In the genomic region with DNA sequence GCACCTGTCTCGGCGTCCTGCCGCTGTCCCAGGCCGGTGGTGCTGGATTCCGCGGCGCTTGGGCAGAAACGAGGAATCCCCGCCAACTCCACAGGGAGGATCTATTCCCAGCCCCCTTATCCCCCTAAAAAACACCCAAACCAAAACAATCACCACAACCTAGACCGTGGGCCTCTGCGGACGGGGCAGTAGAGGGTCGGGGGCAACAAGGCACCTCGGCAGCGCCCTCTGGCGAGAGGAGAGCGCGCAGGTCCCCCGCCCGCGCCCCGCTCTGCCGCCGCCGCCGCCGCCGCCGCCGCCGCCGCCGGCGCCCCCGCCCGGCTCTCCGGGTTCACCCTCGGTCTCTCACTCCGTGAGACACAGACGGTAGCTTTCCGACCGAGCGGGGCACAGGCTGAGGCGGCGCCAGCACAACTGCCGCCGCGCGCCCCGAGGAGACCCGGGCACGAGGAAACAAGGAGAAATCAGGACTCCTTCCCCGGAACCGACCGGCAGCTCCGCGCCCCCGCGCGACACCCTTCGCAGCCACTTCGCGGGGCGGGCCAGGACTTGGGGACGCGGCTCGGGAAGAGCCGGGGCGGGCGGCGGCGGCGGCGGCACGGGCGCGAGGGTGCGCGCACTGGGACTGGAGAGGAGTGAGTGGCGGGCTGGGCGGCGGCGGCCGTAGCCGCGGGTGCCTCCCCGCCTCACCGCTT, we compare ENCODE assay signal across 1 cellular context.
TF ChIP-seq lines count a peak whose summit lies in the region.

Gene SLC35F1 (plus strand): TSS at position 360 of the 695 bp plus-strand sequence.

TF ChIP-seq in HepG2, 621 proteins besides CTCF, POLR2A, EP300 and RAD21 (continued from another document and continues in another):
- TF ChIP-seq, protein P1, sequence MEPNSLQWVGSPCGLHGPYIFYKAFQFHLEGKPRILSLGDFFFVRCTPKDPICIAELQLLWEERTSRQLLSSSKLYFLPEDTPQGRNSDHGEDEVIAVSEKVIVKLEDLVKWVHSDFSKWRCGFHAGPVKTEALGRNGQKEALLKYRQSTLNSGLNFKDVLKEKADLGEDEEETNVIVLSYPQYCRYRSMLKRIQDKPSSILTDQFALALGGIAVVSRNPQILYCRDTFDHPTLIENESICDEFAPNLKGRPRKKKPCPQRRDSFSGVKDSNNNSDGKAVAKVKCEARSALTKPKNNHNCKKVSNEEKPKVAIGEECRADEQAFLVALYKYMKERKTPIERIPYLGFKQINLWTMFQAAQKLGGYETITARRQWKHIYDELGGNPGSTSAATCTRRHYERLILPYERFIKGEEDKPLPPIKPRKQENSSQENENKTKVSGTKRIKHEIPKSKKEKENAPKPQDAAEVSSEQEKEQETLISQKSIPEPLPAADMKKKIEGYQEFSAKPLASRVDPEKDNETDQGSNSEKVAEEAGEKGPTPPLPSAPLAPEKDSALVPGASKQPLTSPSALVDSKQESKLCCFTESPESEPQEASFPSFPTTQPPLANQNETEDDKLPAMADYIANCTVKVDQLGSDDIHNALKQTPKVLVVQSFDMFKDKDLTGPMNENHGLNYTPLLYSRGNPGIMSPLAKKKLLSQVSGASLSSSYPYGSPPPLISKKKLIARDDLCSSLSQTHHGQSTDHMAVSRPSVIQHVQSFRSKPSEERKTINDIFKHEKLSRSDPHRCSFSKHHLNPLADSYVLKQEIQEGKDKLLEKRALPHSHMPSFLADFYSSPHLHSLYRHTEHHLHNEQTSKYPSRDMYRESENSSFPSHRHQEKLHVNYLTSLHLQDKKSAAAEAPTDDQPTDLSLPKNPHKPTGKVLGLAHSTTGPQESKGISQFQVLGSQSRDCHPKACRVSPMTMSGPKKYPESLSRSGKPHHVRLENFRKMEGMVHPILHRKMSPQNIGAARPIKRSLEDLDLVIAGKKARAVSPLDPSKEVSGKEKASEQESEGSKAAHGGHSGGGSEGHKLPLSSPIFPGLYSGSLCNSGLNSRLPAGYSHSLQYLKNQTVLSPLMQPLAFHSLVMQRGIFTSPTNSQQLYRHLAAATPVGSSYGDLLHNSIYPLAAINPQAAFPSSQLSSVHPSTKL (CRISPR knock-in tag; IDR thresholded peaks at IDR 0.05), result no peak
- TF ChIP-seq GMEB1 (CRISPR knock-in tag; IDR thresholded peaks at IDR 0.05; ENCODE audit: borderline replicate concordance) (no peak), CREM (IDR thresholded peaks at IDR 0.05) (no peak), CREM (CRISPR knock-in tag; IDR thresholded peaks at IDR 0.05) (no peak), CHD2 (IDR thresholded peaks at IDR 0.05; ENCODE audit: low read depth, low read length) (no peak), ZKSCAN8 (CRISPR knock-in tag; IDR thresholded peaks at IDR 0.05; ENCODE audit: borderline replicate concordance) (no peak), SNAI1 (CRISPR knock-in tag; IDR thresholded peaks at IDR 0.05; ENCODE audit: borderline replicate concordance) (0 out of 2 replicates have a peak, but pooled peaks have one; percentile 41), NR2F1 (CRISPR knock-in tag; IDR thresholded peaks at IDR 0.05) (no peak), PCBP2 (optimal IDR thresholded peaks at IDR 0.05; ENCODE audit: low read depth, low read length, poor library complexity, severe bottlenecking) (no peak), SAFB2 (CRISPR knock-in tag; IDR thresholded peaks at IDR 0.05; ENCODE audit: borderline replicate concordance, low read depth) (0 out of 2 replicates have a peak, but pooled peaks have one; percentile 38), CCDC6 (CRISPR knock-in tag; IDR thresholded peaks at IDR 0.05) (no peak), MAX (IDR thresholded peaks at IDR 0.05) (no peak), ZNF205 (CRISPR knock-in tag; IDR thresholded peaks at IDR 0.05) (no peak), POLR2G (IDR thresholded peaks at IDR 0.05; ENCODE audit: low read depth, low read length) (no peak), FOXA3 (CRISPR knock-in tag; IDR thresholded peaks at IDR 0.05) (no peak), ZNF282 (IDR thresholded peaks at IDR 0.05; ENCODE audit: partially characterized antibody) (no peak), ZNF746 (CRISPR knock-in tag; IDR thresholded peaks at IDR 0.05) (no peak), YY1 (IDR thresholded peaks at IDR 0.05; ENCODE audit: insufficient read depth, insufficient replicate concordance, low read depth, low read length) (peak; percentile 14), MIER2 (CRISPR knock-in tag; IDR thresholded peaks at IDR 0.05) (peak; percentile 92), CSRNP2 (CRISPR knock-in tag; conservative IDR thresholded peaks at IDR 0.05; ENCODE audit: low read depth) (no peak), HNRNPL (IDR thresholded peaks at IDR 0.05; ENCODE audit: low read depth, low read length) (no peak), BRD4 (CRISPR knock-in tag; IDR thresholded peaks at IDR 0.05) (no peak), ETV5 (CRISPR knock-in tag; IDR thresholded peaks at IDR 0.05; ENCODE audit: borderline replicate concordance) (no peak), THYN1 (CRISPR knock-in tag; IDR thresholded peaks at IDR 0.05; ENCODE audit: borderline replicate concordance, low read depth) (no peak), CBFB (CRISPR knock-in tag; IDR thresholded peaks at IDR 0.05) (no peak), ELF3 (CRISPR knock-in tag; IDR thresholded peaks at IDR 0.05) (no peak), ZNF335 (CRISPR knock-in tag; IDR thresholded peaks at IDR 0.05) (no peak), ZNF512B (CRISPR knock-in tag; IDR thresholded peaks at IDR 0.05; ENCODE audit: borderline replicate concordance) (no peak)
- TF ChIP-seq, protein P2, sequence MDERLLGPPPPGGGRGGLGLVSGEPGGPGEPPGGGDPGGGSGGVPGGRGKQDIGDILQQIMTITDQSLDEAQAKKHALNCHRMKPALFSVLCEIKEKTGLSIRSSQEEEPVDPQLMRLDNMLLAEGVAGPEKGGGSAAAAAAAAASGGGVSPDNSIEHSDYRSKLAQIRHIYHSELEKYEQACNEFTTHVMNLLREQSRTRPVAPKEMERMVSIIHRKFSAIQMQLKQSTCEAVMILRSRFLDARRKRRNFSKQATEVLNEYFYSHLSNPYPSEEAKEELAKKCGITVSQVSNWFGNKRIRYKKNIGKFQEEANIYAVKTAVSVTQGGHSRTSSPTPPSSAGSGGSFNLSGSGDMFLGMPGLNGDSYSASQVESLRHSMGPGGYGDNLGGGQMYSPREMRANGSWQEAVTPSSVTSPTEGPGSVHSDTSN (CRISPR knock-in tag; IDR thresholded peaks at IDR 0.05), result no peak
- TF ChIP-seq, protein P3, sequence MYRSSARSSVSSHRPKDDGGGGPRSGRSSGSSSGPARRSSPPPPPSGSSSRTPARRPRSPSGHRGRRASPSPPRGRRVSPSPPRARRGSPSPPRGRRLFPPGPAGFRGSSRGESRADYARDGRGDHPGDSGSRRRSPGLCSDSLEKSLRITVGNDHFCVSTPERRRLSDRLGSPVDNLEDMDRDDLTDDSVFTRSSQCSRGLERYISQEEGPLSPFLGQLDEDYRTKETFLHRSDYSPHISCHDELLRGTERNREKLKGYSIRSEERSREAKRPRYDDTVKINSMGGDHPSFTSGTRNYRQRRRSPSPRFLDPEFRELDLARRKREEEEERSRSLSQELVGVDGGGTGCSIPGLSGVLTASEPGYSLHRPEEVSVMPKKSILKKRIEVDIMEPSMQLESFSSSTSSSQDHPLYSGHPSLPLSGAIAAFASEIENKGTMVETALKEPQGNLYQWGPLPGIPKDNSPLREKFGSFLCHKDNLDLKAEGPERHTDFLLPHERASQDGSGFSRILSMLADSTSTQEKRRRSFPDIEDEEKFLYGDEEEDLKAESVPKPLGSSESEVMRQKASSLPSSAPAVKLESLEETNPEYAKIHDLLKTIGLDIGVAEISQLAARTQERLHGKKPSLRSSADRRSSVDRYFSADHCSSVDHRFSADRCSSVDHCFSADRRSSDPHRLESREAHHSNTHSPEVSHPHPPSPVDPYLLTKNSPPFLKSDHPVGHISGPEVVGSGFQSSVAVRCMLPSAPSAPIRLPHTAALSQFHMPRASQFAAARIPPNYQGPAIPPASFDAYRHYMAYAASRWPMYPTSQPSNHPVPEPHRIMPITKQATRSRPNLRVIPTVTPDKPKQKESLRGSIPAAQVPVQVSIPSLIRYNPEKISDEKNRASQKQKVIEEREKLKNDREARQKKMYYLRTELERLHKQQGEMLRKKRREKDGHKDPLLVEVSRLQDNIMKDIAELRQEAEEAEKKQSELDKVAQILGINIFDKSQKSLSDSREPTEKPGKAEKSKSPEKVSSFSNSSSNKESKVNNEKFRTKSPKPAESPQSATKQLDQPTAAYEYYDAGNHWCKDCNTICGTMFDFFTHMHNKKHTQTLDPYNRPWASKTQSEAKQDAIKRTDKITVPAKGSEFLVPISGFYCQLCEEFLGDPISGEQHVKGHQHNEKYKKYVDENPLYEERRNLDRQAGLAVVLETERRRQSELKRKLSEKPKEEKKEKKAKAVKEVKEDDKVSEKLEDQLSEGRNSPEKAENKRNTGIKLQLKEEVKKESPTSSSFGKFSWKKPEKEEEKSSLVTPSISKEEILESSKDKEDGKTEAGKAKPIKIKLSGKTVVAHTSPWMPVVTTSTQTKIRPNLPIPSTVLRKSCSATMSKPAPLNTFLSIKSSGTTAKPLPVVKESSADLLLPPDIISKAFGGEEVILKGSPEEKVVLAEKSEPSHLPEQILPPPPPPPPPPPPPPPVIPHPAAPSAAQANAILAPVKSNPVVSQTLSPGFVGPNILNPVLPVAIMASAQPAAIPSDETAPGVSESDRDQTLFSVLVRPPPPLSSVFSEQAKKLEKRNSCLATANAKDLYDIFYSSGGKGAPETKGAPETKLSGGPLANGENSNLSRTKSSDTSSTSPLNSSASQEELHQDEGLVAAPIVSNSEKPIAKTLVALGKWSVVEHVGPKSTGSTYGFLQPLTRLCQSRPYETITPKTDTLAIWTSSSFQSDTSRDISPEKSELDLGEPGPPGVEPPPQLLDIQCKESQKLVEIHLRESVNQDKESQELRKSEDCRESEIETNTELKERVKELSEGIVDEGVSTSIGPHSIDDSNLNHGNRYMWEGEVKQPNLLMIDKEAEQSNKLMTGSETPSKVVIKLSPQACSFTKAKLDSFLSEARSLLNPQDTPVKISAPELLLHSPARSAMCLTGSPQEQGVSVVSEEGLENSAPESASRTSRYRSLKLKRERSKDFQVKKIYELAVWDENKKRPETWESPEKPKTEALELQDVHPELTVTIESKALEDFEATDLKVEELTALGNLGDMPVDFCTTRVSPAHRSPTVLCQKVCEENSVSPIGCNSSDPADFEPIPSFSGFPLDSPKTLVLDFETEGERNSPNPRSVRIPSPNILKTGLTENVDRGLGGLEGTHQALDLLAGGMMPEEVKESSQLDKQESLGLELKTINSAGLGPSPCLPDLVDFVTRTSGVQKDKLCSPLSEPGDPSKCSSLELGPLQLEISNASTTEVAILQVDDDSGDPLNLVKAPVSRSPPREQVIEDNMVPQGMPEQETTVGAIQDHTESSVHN (CRISPR knock-in tag; IDR thresholded peaks at IDR 0.05), result no peak
- TF ChIP-seq, protein P4, sequence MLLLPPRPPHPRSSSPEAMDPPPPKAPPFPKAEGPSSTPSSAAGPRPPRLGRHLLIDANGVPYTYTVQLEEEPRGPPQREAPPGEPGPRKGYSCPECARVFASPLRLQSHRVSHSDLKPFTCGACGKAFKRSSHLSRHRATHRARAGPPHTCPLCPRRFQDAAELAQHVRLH (CRISPR knock-in tag; IDR thresholded peaks at IDR 0.05; ENCODE audit: borderline replicate concordance, low read depth), result peak; percentile 59; the same call in 1 of the 2 replicates
